In the genomic region with DNA sequence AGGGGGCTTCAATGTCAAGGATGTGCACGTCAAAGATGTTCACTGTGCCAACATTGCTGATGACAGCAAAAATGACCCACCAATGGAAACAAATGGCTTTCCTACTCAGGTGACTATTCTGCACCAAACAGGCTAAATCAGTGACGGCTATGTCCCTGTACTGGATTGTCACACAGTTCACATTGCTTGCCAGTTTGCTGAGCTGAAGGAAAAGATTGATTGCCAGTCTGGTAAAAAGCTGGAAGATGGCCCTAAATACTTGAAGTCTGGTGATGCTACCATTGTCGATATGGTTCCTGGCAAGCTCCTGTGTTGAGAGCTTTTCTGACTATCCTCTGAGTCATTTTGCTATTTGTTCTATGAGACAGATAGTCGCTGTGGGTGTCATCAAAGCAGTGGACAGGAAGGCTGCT, we compare ENCODE assay signal across 24 cellular contexts.
A peak's percentile ranks its signal among the peaks of the same experiment; 100 is the strongest.
DNase-seq lines count a peak whose midpoint lies in the region; ATAC-seq, FAIRE-seq and TF ChIP-seq lines count a peak whose summit lies in the region.
"Had no signal": no experiment of that assay in that cellular context is flagged by ENCODE, and none has a peak within 500 bp of the region (broad histone marks: within the 10 kb centered on the region; RNA-seq: fewer than 3 reads in every experiment).

No MANE protein-coding gene starts in this region.

- CTCF ChIA-PET in MCF 10A (lab: Yijun Ruan, JAX): no interaction called here
- CTCF ChIA-PET in activated CD8-positive, alpha-beta T cell treated with anti-CD3 and anti-CD28 coated beads, Interleukin-2, amount 10 ng/mL, durations not matched to agents 7 days and 5 days (lab: Charles Lee): no interaction called here

- H3K9me3 ChIP-seq in breast epithelium (peaks cover 0 to 4% of the 10 kb centered on the region in 2 donors), neural progenitor cell (ENCODE audit: low read depth) (no peaks in the 10 kb centered on the region)

- H3K4me3 ChIP-seq in breast epithelium: no peak overlapping the region
- H3K4me3 ChIP-seq in bronchial epithelial cell (ENCODE audit: low read depth, low read length): no peak overlapping the region
- H3K4me3 ChIP-seq in neural progenitor cell: no peak overlapping the region
- H3K4me3 ChIP-seq: SK-N-MC had no signal

- H3K4me2 ChIP-seq in neural progenitor cell: no peak overlapping the region

- H3K4me1 ChIP-seq in breast epithelium: no peaks in the 10 kb centered on the region
- peaks cover 5% of the 10 kb centered on the region for H3K4me1 ChIP-seq in neural progenitor cell

- no peaks in the 10 kb centered on the region for H3F3A ChIP-seq in neural progenitor cell (ENCODE audit: low read depth)

- H3K36me3 ChIP-seq in breast epithelium (no peaks in the 10 kb centered on the region), bronchial epithelial cell (ENCODE audit: control insufficient read depth, insufficient read depth, low read length) (no peaks in the 10 kb centered on the region), neural progenitor cell (no peaks in the 10 kb centered on the region)

- no peaks in the 10 kb centered on the region for H3K79me2 ChIP-seq in neural progenitor cell (ENCODE audit: low read depth)

- peak; percentile 34 for DNase-seq in MCF 10A (ENCODE audit: unreplicated experiment)
- DNase-seq in breast epithelium (ENCODE audit: low spot score in 2 of 2): no peak
- peak; percentile 37 for DNase-seq in NCI-H460 (ENCODE audit: extremely low read depth, low read depth)
- DNase-seq in bronchial epithelial cell (ENCODE audit: low read depth): peak; percentile 73
- DNase-seq in pons (ENCODE audit: low spot score): peak; percentile 15
- no peak for DNase-seq in neural progenitor cell (ENCODE audit: low spot score)
- DNase-seq in activated CD8-positive, alpha-beta T cell treated with anti-CD3 and anti-CD28 coated beads, Interleukin-2, amount 10 ng/mL, durations not matched to agents 7 days and 5 days: no peak
- DNase-seq: activated naive CD8-positive, alpha-beta T cell treated with anti-CD3 and anti-CD28 coated beads for 36 hours; activated T-cell treated with anti-CD3 and anti-CD28 coated beads, Interleukin-2, amount 50 U/mL, for 1 hour; DND-41; effector memory CD4-positive, alpha-beta T cell; glutamatergic neuron; Kasumi-1; mesendoderm; NCI-H2227 treated with DMSO at 0.1 percent for 48 hours; stimulated activated CD4-positive, alpha-beta T cell treated with anti-CD3 and anti-CD28 coated beads, Interleukin-15, amount 100 ng/mL, for 24 hours; stimulated activated naive CD8-positive, alpha-beta T cell treated with anti-CD3 and anti-CD28 coated beads, Interleukin-15, Interleukin-2, amounts not matched to agents 100 U/mL and 50 U/mL, for 24 hours; trophoblast cell had no signal

- H3K27ac ChIP-seq in breast epithelium: no peak overlapping the region
- no peak overlapping the region for H3K27ac ChIP-seq in neural progenitor cell
- H3K27ac ChIP-seq: 22Rv1, SK-N-MC had no signal

- no peak for TF ChIP-seq POLR2A in breast epithelium (IDR thresholded peaks at IDR 0.05)

- H3K4me3 Mint-ChIP-seq in MCF 10A (ENCODE audit: unreplicated experiment) (no peak overlapping the region), neural progenitor cell (no peak overlapping the region)
- H3K4me3 Mint-ChIP-seq in activated CD8-positive, alpha-beta T cell treated with anti-CD3 and anti-CD28 coated beads, Interleukin-2, amount 10 ng/mL, durations not matched to agents 7 days and 5 days: no peak overlapping the region
- H3K4me3 Mint-ChIP-seq: activated naive CD8-positive, alpha-beta T cell treated with anti-CD3 and anti-CD28 coated beads for 36 hours; CD14-positive monocyte; neural crest cell had no signal

- H3K27me3 Mint-ChIP-seq in MCF 10A (ENCODE audit: insufficient read depth, unreplicated experiment) (no peaks in the 10 kb centered on the region), neural progenitor cell (ENCODE audit: insufficient read depth, low read depth) (no peaks in the 10 kb centered on the region)
- H3K27me3 Mint-ChIP-seq in activated CD8-positive, alpha-beta T cell treated with anti-CD3 and anti-CD28 coated beads, Interleukin-2, amount 10 ng/mL, durations not matched to agents 7 days and 5 days (ENCODE audit: low read depth): no peaks in the 10 kb centered on the region
- H3K27me3 Mint-ChIP-seq: activated naive CD8-positive, alpha-beta T cell treated with anti-CD3 and anti-CD28 coated beads for 36 hours had no signal

- H3K27ac Mint-ChIP-seq in MCF 10A (ENCODE audit: low read depth, unreplicated experiment) (no peak overlapping the region), neural progenitor cell (no peak overlapping the region)
- no peak overlapping the region for H3K27ac Mint-ChIP-seq in activated CD8-positive, alpha-beta T cell treated with anti-CD3 and anti-CD28 coated beads, Interleukin-2, amount 10 ng/mL, durations not matched to agents 7 days and 5 days
- H3K27ac Mint-ChIP-seq: activated naive CD8-positive, alpha-beta T cell treated with anti-CD3 and anti-CD28 coated beads for 36 hours; CD14-positive monocyte had no signal

- POLR2A ChIA-PET in MCF 10A (lab: Yijun Ruan, JAX): interaction anchor here (0.6 to 1.2 kb wide), 2 partner anchors 11 to 911 kb away, joined by 3 read pairs; no protein-coding TSS in a partner anchor
- POLR2A ChIA-PET in activated CD8-positive, alpha-beta T cell treated with anti-CD3 and anti-CD28 coated beads, Interleukin-2, amount 10 ng/mL, durations not matched to agents 7 days and 5 days (lab: Charles Lee): no interaction called here

- H3K36me3 Mint-ChIP-seq in MCF 10A (ENCODE audit: insufficient read depth, unreplicated experiment) (peaks cover under 1% of the 10 kb centered on the region), neural progenitor cell (peaks cover 2% of the 10 kb centered on the region)
- no peaks in the 10 kb centered on the region for H3K36me3 Mint-ChIP-seq in activated CD8-positive, alpha-beta T cell treated with anti-CD3 and anti-CD28 coated beads, Interleukin-2, amount 10 ng/mL, durations not matched to agents 7 days and 5 days (ENCODE audit: low read depth)
- H3K36me3 Mint-ChIP-seq: activated naive CD8-positive, alpha-beta T cell treated with anti-CD3 and anti-CD28 coated beads for 36 hours; CD14-positive monocyte had no signal

- H3K4me1 Mint-ChIP-seq in MCF 10A (ENCODE audit: insufficient read depth, unreplicated experiment) (peaks cover 16% of the 10 kb centered on the region), neural progenitor cell (peaks cover 15% of the 10 kb centered on the region)
- no peaks in the 10 kb centered on the region for H3K4me1 Mint-ChIP-seq in activated CD8-positive, alpha-beta T cell treated with anti-CD3 and anti-CD28 coated beads, Interleukin-2, amount 10 ng/mL, durations not matched to agents 7 days and 5 days (ENCODE audit: low read depth)
- H3K4me1 Mint-ChIP-seq: activated naive CD8-positive, alpha-beta T cell treated with anti-CD3 and anti-CD28 coated beads for 36 hours; CD14-positive monocyte had no signal

- BruUV-seq in MCF 10A (replicated peaks; lab: Mats Ljungman, UMichigan): no TSS peak

- TF ChIP-seq CTCF in MCF 10A (IDR thresholded peaks at IDR 0.05; ENCODE audit: unreplicated experiment): no peak
- no peak for TF ChIP-seq CTCF in breast epithelium (IDR thresholded peaks at IDR 0.05)
- TF ChIP-seq CTCF in bronchial epithelial cell (IDR thresholded peaks at IDR 0.05; ENCODE audit: insufficient read depth, low read length, severe bottlenecking): no peak
- TF ChIP-seq CTCF in neural progenitor cell (IDR thresholded peaks at IDR 0.05): no peak

- no peak overlapping the region for H2AFZ ChIP-seq in neural progenitor cell (replicated peaks)

- H3K9me3 Mint-ChIP-seq in MCF 10A (ENCODE audit: unreplicated experiment): no peaks in the 10 kb centered on the region
- peaks cover 6% of the 10 kb centered on the region for H3K9me3 Mint-ChIP-seq in neural progenitor cell
- H3K9me3 Mint-ChIP-seq in activated CD8-positive, alpha-beta T cell treated with anti-CD3 and anti-CD28 coated beads, Interleukin-2, amount 10 ng/mL, durations not matched to agents 7 days and 5 days (ENCODE audit: insufficient read depth): peaks cover 21% of the 10 kb centered on the region

- no peak for ATAC-seq in HG02884 (IDR thresholded peaks at IDR 0.05; ENCODE audit: unreplicated experiment)
- no peak for ATAC-seq in activated CD8-positive, alpha-beta T cell treated with anti-CD3 and anti-CD28 coated beads, Interleukin-2, amount 10 ng/mL, durations not matched to agents 7 days and 5 days
- ATAC-seq: stimulated activated naive CD8-positive, alpha-beta T cell treated with anti-CD3 and anti-CD28 coated beads, Interleukin-15, Interleukin-2, amounts not matched to agents 100 U/mL and 50 U/mL, for 24 hours had no signal

- H4K20me1 ChIP-seq in neural progenitor cell (ENCODE audit: low read depth): no peaks in the 10 kb centered on the region

- peak; percentile 93 for FAIRE-seq in bronchial epithelial cell (lab: Jason Lieb, UNC)
- FAIRE-seq: TTC549 had no signal

- H3K9ac ChIP-seq in neural progenitor cell: no peak overlapping the region

- no peaks in the 10 kb centered on the region for H3K27me3 ChIP-seq in breast epithelium
- no peaks in the 10 kb centered on the region for H3K27me3 ChIP-seq in bronchial epithelial cell (ENCODE audit: control insufficient read depth, insufficient read depth, low read length)
- H3K27me3 ChIP-seq in neural progenitor cell: no peaks in the 10 kb centered on the region

- intact Hi-C loops in MCF 10A (cut with micrococcal nuclease): no loop called here
- intact Hi-C loops in breast epithelium (cut with DNase I; ENCODE audit: low total_unique reads): no loop called here

Comparison
In these comparisons a context has a peak if more than half of its experiments do, and no peak if none do; other contexts are left out.
1. DNase-seq: peak in MCF 10A (single experiment), NCI-H460 (single experiment), bronchial epithelial cell (single experiment) and pons (single experiment); none in breast epithelium (0 of 2), neural progenitor cell (single experiment) and activated CD8-positive, alpha-beta T cell treated with anti-CD3 and anti-CD28 coated beads, Interleukin-2, amount 10 ng/mL, durations not matched to agents 7 days and 5 days (single experiment).